In genomic region chr4:47493238-47494123, GRCh38 we compare ENCODE assay signal across 13 cellular contexts. TPM values are rescaled to one million over a fixed set of nuclear protein-coding genes. Genes with fewer than 3 reads are reported as not detected.
DNase-seq lines count a peak whose midpoint lies in the region; ATAC-seq, FAIRE-seq and TF ChIP-seq lines count a peak whose summit lies in the region.
"Had no signal": no experiment of that assay in that cellular context is flagged by ENCODE, and none has a peak within 500 bp of the region (broad histone marks: within the 10 kb centered on the region; RNA-seq: fewer than 3 reads in every experiment).

No MANE protein-coding gene starts in this region.

- H3K4me1 Mint-ChIP-seq in stimulated activated naive CD8-positive, alpha-beta T cell treated with anti-CD3 and anti-CD28 coated beads, Interleukin-15, amount 100 ng/mL, for 72 hours = peaks cover 30% of the 10 kb centered on the region
- H3K4me1 Mint-ChIP-seq: activated naive CD4-positive, alpha-beta T cell treated with anti-CD3 and anti-CD28 coated beads, Interleukin-2, amount 10 ng/mL, durations not matched to agents 7 days and 5 days had no signal

- WGBS in suprapubic skin = 84% methylated on average over 3 of the region's 3 CpGs

- H3K27me3 Mint-ChIP-seq in stimulated activated naive CD8-positive, alpha-beta T cell treated with anti-CD3 and anti-CD28 coated beads, Interleukin-15, amount 100 ng/mL, for 72 hours = no peaks in the 10 kb centered on the region
- H3K27me3 Mint-ChIP-seq: activated CD8-positive, alpha-beta T cell treated with anti-CD3 and anti-CD28 coated beads for 36 hours; activated naive CD4-positive, alpha-beta T cell treated with anti-CD3 and anti-CD28 coated beads, Interleukin-2, amount 10 ng/mL, durations not matched to agents 7 days and 5 days; CD8-positive, alpha-beta memory T cell; naive thymus-derived CD4-positive, alpha-beta T cell had no signal

- H3K9me3 ChIP-seq in suprapubic skin = no peaks in the 10 kb centered on the region

- H3K4me1 ChIP-seq in suprapubic skin = peaks cover 13% of the 10 kb centered on the region

- TF ChIP-seq POLR2A in H54 (IDR thresholded peaks at IDR 0.05; ENCODE audit: low read depth, low read length) = no peak
- no peak for TF ChIP-seq POLR2A in suprapubic skin (IDR thresholded peaks at IDR 0.05)

- no peak overlapping the region for H3K4me3 ChIP-seq in suprapubic skin

- no peaks in the 10 kb centered on the region for H3K36me3 ChIP-seq in suprapubic skin

- no peaks in the 10 kb centered on the region for H3K27me3 ChIP-seq in suprapubic skin

- no peaks in the 10 kb centered on the region for H3K9me3 Mint-ChIP-seq in stimulated activated naive CD8-positive, alpha-beta T cell treated with anti-CD3 and anti-CD28 coated beads, Interleukin-15, amount 100 ng/mL, for 72 hours
- H3K9me3 Mint-ChIP-seq: activated CD8-positive, alpha-beta T cell treated with anti-CD3 and anti-CD28 coated beads for 36 hours; activated naive CD4-positive, alpha-beta T cell treated with anti-CD3 and anti-CD28 coated beads, Interleukin-2, amount 10 ng/mL, durations not matched to agents 7 days and 5 days; CD8-positive, alpha-beta memory T cell; naive thymus-derived CD4-positive, alpha-beta T cell had no signal

- no peak for DNase-seq in stimulated activated naive CD8-positive, alpha-beta T cell treated with anti-CD3 and anti-CD28 coated beads, Interleukin-15, amount 100 ng/mL, for 72 hours
- DNase-seq in NCI-H82 treated with DMSO at 0.1 percent for 48 hours (lab: John Stamatoyannopoulos, UW; ENCODE audit: unreplicated experiment) = no peak
- no peak for DNase-seq in H54 (ENCODE audit: insufficient read length, low spot score)
- no peak for DNase-seq in suprapubic skin (ENCODE audit: low spot score in 2 of 2)
- DNase-seq: activated CD8-positive, alpha-beta T cell treated with anti-CD3 and anti-CD28 coated beads for 36 hours; activated naive CD4-positive, alpha-beta T cell treated with anti-CD3 and anti-CD28 coated beads, Interleukin-2, amount 10 ng/mL, durations not matched to agents 7 days and 5 days; CD8-positive, alpha-beta memory T cell; naive thymus-derived CD4-positive, alpha-beta T cell; NCI-H2029 treated with DMSO at 0.1 percent for 48 hours; T-helper 1 cell had no signal

- no peak for FAIRE-seq in H54 (lab: Jason Lieb, UNC)

- H3K27ac Mint-ChIP-seq in stimulated activated naive CD8-positive, alpha-beta T cell treated with anti-CD3 and anti-CD28 coated beads, Interleukin-15, amount 100 ng/mL, for 72 hours = no peak overlapping the region
- H3K27ac Mint-ChIP-seq: activated CD8-positive, alpha-beta T cell treated with anti-CD3 and anti-CD28 coated beads for 36 hours; activated naive CD4-positive, alpha-beta T cell treated with anti-CD3 and anti-CD28 coated beads, Interleukin-2, amount 10 ng/mL, durations not matched to agents 7 days and 5 days; naive thymus-derived CD4-positive, alpha-beta T cell had no signal

- TF ChIP-seq EP300 in suprapubic skin (IDR thresholded peaks at IDR 0.05) = no peak

- H3K27ac ChIP-seq in suprapubic skin = no peak overlapping the region

- ATAC-seq in GM18870 (IDR thresholded peaks at IDR 0.05; ENCODE audit: unreplicated experiment) = peak; percentile 50
- ATAC-seq in GM21737 (IDR thresholded peaks at IDR 0.05; ENCODE audit: unreplicated experiment) = peak; percentile 42
- ATAC-seq in HG03439 (IDR thresholded peaks at IDR 0.05; ENCODE audit: unreplicated experiment) = peak; percentile 40
- ATAC-seq in stimulated activated naive CD8-positive, alpha-beta T cell treated with anti-CD3 and anti-CD28 coated beads, Interleukin-15, amount 100 ng/mL, for 72 hours = peak; percentile 43
- ATAC-seq: activated CD8-positive, alpha-beta T cell treated with anti-CD3 and anti-CD28 coated beads for 36 hours; naive thymus-derived CD4-positive, alpha-beta T cell had no signal

- no peak for TF ChIP-seq CTCF in suprapubic skin (IDR thresholded peaks at IDR 0.05)

- H3K4me3 Mint-ChIP-seq in stimulated activated naive CD8-positive, alpha-beta T cell treated with anti-CD3 and anti-CD28 coated beads, Interleukin-15, amount 100 ng/mL, for 72 hours = no peak overlapping the region
- H3K4me3 Mint-ChIP-seq: activated CD8-positive, alpha-beta T cell treated with anti-CD3 and anti-CD28 coated beads for 36 hours; activated naive CD4-positive, alpha-beta T cell treated with anti-CD3 and anti-CD28 coated beads, Interleukin-2, amount 10 ng/mL, durations not matched to agents 7 days and 5 days; CD8-positive, alpha-beta memory T cell; naive thymus-derived CD4-positive, alpha-beta T cell had no signal

RNA-seq across cellular contexts. Expression of gene ATP10D, which starts 8.4 kb away (rescaled TPM):
- total RNA-seq in suprapubic skin = 10 to 100 TPM; 28.6 to 41.0 (median 34.6) TPM

RNA-seq across cellular contexts. Expression of gene COMMD8, which starts 30.0 kb away (rescaled TPM):
- 10 to 100 TPM; 10.1 to 18.5 (median 11.0) TPM for total RNA-seq in suprapubic skin
